In the genomic region with DNA sequence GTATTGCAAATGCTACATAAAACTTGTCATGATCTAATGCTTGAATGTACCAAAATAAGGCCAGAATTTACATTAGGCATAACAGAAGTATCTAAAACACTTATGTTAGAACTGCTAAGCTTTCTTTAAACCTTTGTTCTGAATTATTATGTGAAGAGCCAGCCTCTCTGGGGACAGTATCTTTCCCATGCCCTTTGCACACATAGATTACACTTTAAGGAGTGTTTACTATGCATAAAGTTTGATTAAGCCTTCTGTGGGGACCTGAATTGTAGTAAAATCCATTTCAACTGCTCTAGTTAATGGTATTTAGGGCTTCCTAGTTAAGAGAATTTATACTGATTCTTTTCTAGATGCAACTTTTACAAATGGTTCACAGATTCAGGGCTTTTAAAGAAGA, we compare ENCODE assay signal across 1 cellular context.
TF ChIP-seq lines count a peak whose summit lies in the region.

No MANE protein-coding gene starts in this region.

TF ChIP-seq in HepG2, 621 proteins besides CTCF, POLR2A, EP300 and RAD21 (continued from another document):
- TF ChIP-seq, protein P1, sequence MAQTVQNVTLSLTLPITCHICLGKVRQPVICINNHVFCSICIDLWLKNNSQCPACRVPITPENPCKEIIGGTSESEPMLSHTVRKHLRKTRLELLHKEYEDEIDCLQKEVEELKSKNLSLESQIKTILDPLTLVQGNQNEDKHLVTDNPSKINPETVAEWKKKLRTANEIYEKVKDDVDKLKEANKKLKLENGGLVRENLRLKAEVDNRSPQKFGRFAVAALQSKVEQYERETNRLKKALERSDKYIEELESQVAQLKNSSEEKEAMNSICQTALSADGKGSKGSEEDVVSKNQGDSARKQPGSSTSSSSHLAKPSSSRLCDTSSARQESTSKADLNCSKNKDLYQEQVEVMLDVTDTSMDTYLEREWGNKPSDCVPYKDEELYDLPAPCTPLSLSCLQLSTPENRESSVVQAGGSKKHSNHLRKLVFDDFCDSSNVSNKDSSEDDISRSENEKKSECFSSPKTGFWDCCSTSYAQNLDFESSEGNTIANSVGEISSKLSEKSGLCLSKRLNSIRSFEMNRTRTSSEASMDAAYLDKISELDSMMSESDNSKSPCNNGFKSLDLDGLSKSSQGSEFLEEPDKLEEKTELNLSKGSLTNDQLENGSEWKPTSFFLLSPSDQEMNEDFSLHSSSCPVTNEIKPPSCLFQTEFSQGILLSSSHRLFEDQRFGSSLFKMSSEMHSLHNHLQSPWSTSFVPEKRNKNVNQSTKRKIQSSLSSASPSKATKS (CRISPR knock-in tag; IDR thresholded peaks at IDR 0.05): no peak
- TF ChIP-seq, protein P2, sequence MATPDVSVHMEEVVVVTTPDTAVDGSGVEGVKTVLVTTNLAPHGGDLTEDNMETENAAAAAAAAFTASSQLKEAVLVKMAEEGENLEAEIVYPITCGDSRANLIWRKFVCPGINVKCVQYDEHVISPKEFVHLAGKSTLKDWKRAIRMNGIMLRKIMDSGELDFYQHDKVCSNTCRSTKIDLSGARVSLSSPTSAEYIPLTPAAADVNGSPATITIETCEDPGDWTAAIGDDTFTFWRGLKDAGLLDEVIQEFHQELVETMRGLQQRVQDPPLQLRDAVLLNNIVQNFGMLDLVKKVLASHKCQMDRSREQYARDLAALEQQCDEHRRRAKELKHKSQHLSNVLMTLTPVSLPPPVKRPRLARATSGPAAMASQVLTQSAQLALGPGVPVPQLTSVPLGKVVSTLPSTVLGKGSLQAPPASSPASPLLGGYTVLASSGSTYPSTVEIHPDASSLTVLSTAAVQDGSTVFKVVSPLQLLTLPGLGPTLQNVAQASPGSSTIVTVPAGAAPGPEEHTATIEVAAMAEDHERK (CRISPR knock-in tag; IDR thresholded peaks at IDR 0.05; ENCODE audit: low read depth): no peak
- no peak for TF ChIP-seq HNF4A (CRISPR knock-in tag; IDR thresholded peaks at IDR 0.05)
